29 cellular contexts compared by ENCODE assay signal in the genomic region with DNA sequence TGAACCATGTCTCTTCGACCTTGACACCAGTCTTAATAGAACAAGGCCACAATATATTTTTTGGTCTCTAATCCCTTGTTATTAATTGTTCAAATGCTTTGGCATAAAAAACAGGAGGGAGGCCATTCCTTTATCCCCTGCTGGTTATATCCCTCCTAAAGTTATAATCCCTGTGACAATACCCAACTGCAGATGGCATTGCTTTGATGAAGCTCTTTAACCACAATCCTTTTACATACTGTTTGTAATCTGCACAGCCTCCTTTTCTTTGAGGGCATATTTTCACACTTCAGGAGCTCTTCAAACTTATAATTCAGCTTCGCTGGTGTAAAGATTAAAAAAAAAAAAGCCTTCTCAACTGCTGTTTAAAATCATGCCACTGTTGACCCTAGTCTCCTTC.
"Had no signal": no experiment of that assay in that cellular context is flagged by ENCODE, and none has a peak within 500 bp of the region (broad histone marks: within the 10 kb centered on the region; RNA-seq: fewer than 3 reads in every experiment).

No MANE protein-coding gene starts in this region.

- H3K9me3 ChIP-seq: ascending aorta, body of pancreas, Peyer's patch, SJSA1 had no signal

- H3K9me3 Mint-ChIP-seq: activated CD4-positive, alpha-beta T cell treated with anti-CD3 and anti-CD28 coated beads, Interleukin-2, amount 10 ng/mL, durations not matched to agents 24 days and 14 days; WTC11 had no signal

- DNase-seq: activated CD4-positive, alpha-beta T cell treated with anti-CD3 and anti-CD28 coated beads for 1 hour; activated CD4-positive, alpha-beta T cell treated with anti-CD3 and anti-CD28 coated beads, Interleukin-2, amount 10 ng/mL, durations not matched to agents 24 days and 14 days; activated CD4-positive, alpha-beta T cell treated with anti-CD3 and anti-CD28 coated beads, Interleukin-2, amount 50 U/mL, for 48 hours; activated CD8-positive, alpha-beta memory T cell treated with anti-CD3 and anti-CD28 coated beads, Interleukin-2, amount 10 ng/mL, durations not matched to agents 7 days and 5 days; activated effector memory CD4-positive, alpha-beta T cell treated with Interleukin-2 at 50 U/mL for 16 hours; activated naive CD4-positive, alpha-beta T cell; activated T-cell treated with anti-CD3 and anti-CD28 coated beads, Interleukin-2, amount 50 U/mL, for 24 hours; body of pancreas; central memory CD4-positive, alpha-beta T cell; Kasumi-1; KBM-7; NCI-H1105 treated with DMSO at 0.1 percent for 48 hours; NCI-H1436 treated with DMSO at 0.1 percent for 48 hours; NCI-H187; NCI-H2081; NCI-H446; NCI-H526; NCI-H774; NK-92 treated with Interleukin-12 subunit alpha and Interleukin-12 subunit beta, amount 100 ng/mL, for 24 hours; Peyer's patch; Right ventricle myocardium superior had no signal

- H3K27me3 Mint-ChIP-seq: activated CD4-positive, alpha-beta T cell treated with anti-CD3 and anti-CD28 coated beads, Interleukin-2, amount 10 ng/mL, durations not matched to agents 24 days and 14 days; activated CD8-positive, alpha-beta memory T cell treated with anti-CD3 and anti-CD28 coated beads, Interleukin-2, amount 10 ng/mL, durations not matched to agents 7 days and 5 days; activated naive CD4-positive, alpha-beta T cell treated with anti-CD3 and anti-CD28 coated beads, Interleukin-2, amount 50 U/mL, for 24 hours; activated T-cell treated with anti-CD3 and anti-CD28 coated beads, Interleukin-2, amount 50 U/mL, for 24 hours had no signal

- H3K4me1 ChIP-seq: ascending aorta, body of pancreas, Peyer's patch, SJSA1 had no signal

- H3K4me3 Mint-ChIP-seq: activated CD4-positive, alpha-beta T cell treated with anti-CD3 and anti-CD28 coated beads, Interleukin-2, amount 10 ng/mL, durations not matched to agents 24 days and 14 days; activated CD8-positive, alpha-beta memory T cell treated with anti-CD3 and anti-CD28 coated beads, Interleukin-2, amount 10 ng/mL, durations not matched to agents 7 days and 5 days; activated naive CD4-positive, alpha-beta T cell treated with anti-CD3 and anti-CD28 coated beads, Interleukin-2, amount 50 U/mL, for 24 hours; activated T-cell treated with anti-CD3 and anti-CD28 coated beads, Interleukin-2, amount 50 U/mL, for 24 hours; activated T-helper 1 cell treated with anti-CD3 and anti-CD28 coated beads, Interleukin-12 subunit alpha, Interleukin-12 subunit beta, Interleukin-2, Interleukin-4 antibody, amounts not matched to agents 30 ng/mL and 10 ng/mL and 1 ng/mL, durations not matched to agents 14 hours and 24 hours and 36 hours; T-helper 1 cell treated with Interleukin-12 subunit alpha and Interleukin-12 subunit beta and Interleukin-4 antibody, amounts not matched to agents 30 μg/mL and 1 μg/mL, for 36 hours; WTC11 had no signal

- H3K27ac Mint-ChIP-seq: activated CD4-positive, alpha-beta T cell treated with anti-CD3 and anti-CD28 coated beads, Interleukin-2, amount 10 ng/mL, durations not matched to agents 24 days and 14 days; activated CD8-positive, alpha-beta memory T cell treated with anti-CD3 and anti-CD28 coated beads, Interleukin-2, amount 10 ng/mL, durations not matched to agents 7 days and 5 days; activated naive CD4-positive, alpha-beta T cell treated with anti-CD3 and anti-CD28 coated beads, Interleukin-2, amount 50 U/mL, for 24 hours; activated T-cell treated with anti-CD3 and anti-CD28 coated beads, Interleukin-2, amount 50 U/mL, for 24 hours; activated T-helper 1 cell treated with anti-CD3 and anti-CD28 coated beads, Interleukin-12 subunit alpha, Interleukin-12 subunit beta, Interleukin-2, Interleukin-4 antibody, amounts not matched to agents 30 ng/mL and 10 ng/mL and 1 ng/mL, durations not matched to agents 14 hours and 24 hours and 36 hours; T-helper 1 cell treated with Interleukin-12 subunit alpha and Interleukin-12 subunit beta and Interleukin-4 antibody, amounts not matched to agents 30 μg/mL and 1 μg/mL, for 36 hours; WTC11 had no signal

- H3K36me3 Mint-ChIP-seq: activated CD8-positive, alpha-beta memory T cell treated with anti-CD3 and anti-CD28 coated beads, Interleukin-2, amount 10 ng/mL, durations not matched to agents 7 days and 5 days; activated naive CD4-positive, alpha-beta T cell treated with anti-CD3 and anti-CD28 coated beads, Interleukin-2, amount 50 U/mL, for 24 hours; WTC11 had no signal

- H3K4me1 Mint-ChIP-seq: activated CD4-positive, alpha-beta T cell treated with anti-CD3 and anti-CD28 coated beads, Interleukin-2, amount 10 ng/mL, durations not matched to agents 24 days and 14 days; activated CD8-positive, alpha-beta memory T cell treated with anti-CD3 and anti-CD28 coated beads, Interleukin-2, amount 10 ng/mL, durations not matched to agents 7 days and 5 days; activated naive CD4-positive, alpha-beta T cell treated with anti-CD3 and anti-CD28 coated beads, Interleukin-2, amount 50 U/mL, for 24 hours; WTC11 had no signal

- H3K4me3 ChIP-seq: ascending aorta, body of pancreas, Peyer's patch, SJSA1 had no signal

- H3K27ac ChIP-seq: ascending aorta, body of pancreas, Peyer's patch, RWPE1, SJSA1 had no signal

- H3K27me3 ChIP-seq: ascending aorta, body of pancreas, Peyer's patch, SJSA1 had no signal

- H3K36me3 ChIP-seq: ascending aorta, Peyer's patch, SJSA1 had no signal

- ATAC-seq: activated CD8-positive, alpha-beta memory T cell treated with anti-CD3 and anti-CD28 coated beads, Interleukin-2, amount 10 ng/mL, durations not matched to agents 7 days and 5 days; body of pancreas; SK-N-SH treated with all-trans-retinoic acid at 6 μM for 48 hours; WTC11 had no signal
